1 cellular context compared by ENCODE assay signal in the genomic region with DNA sequence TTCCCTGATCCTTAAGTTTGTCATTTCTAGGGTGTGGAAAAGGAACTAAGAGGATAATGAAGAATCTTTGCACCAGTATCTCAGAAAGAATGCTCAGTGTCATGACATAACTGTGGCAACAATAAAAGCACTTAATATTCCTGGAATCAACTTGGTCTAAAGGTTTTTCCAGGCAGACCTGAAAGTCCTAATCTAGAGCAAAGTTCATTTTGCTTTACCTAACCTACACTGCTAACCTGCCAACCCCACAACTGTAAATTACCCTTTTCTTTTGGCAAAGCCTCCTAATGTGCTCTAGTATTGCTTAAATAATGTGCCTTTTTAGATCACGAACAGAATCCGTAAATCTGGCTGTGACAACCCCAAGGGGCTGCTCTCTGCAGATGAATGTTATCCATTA.
TF ChIP-seq lines count a peak whose summit lies in the region.

No MANE protein-coding gene starts in this region.

TF ChIP-seq in HepG2, 621 proteins besides CTCF, POLR2A, EP300 and RAD21 (continued from another document):
- TF ChIP-seq, protein P1, sequence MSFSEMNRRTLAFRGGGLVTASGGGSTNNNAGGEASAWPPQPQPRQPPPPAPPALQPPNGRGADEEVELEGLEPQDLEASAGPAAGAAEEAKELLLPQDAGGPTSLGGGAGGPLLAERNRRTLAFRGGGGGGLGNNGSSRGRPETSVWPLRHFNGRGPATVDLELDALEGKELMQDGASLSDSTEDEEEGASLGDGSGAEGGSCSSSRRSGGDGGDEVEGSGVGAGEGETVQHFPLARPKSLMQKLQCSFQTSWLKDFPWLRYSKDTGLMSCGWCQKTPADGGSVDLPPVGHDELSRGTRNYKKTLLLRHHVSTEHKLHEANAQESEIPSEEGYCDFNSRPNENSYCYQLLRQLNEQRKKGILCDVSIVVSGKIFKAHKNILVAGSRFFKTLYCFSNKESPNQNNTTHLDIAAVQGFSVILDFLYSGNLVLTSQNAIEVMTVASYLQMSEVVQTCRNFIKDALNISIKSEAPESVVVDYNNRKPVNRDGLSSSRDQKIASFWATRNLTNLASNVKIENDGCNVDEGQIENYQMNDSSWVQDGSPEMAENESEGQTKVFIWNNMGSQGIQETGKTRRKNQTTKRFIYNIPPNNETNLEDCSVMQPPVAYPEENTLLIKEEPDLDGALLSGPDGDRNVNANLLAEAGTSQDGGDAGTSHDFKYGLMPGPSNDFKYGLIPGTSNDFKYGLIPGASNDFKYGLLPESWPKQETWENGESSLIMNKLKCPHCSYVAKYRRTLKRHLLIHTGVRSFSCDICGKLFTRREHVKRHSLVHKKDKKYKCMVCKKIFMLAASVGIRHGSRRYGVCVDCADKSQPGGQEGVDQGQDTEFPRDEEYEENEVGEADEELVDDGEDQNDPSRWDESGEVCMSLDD (CRISPR knock-in tag; IDR thresholded peaks at IDR 0.05; ENCODE audit: borderline replicate concordance) = no peak
